Comparison of ENCODE assay signal across 1 cellular context in the genomic region with DNA sequence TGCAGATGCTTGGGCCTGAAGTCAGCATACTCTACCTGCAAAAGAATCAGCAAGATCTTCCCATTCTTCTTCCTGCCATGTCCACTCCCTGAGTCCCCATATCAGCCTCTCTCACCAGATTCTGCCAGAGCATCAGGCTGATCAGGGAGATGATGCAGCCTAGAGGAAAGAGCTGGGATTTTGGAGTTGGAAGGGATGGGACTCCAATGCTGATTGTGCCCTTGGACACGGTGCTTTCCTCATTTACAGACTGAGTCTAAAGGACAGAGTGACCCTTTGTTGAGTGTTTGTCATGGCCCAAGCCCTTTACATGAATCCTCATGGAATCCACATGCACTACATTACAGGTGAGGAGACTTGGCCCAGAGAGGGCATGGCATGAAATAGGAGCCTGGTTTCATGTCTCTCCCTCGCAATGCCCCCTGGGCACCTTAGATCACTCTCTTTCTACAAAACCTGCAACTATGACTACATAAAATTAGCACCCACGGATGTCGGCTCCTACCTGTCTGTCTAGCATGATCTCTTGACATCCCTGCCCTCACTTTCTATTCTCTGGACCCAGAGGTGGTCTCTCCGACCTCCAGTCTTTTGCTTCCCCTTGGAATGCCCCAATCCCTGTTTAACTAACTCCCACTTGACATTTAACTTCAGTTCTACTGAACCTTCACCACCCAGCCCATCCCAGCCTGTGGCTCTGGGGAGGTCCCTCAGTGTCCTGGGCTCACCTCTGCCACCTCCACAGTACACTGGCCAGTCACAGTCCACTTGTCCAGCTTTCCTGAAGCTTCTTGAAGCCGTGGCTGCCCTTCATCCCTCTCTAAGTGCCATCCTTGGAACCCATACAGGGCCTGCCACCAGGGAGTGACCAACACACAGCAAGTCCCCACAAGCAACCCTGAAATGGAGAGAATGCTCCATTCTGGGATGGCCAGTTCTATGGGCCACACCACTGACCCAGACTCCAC.
TF ChIP-seq lines count a peak whose summit lies in the region.

No MANE protein-coding gene starts in this region.

TF ChIP-seq in IMR-90, 13 proteins besides CTCF, POLR2A, EP300 and RAD21 (continued from another document):
- TF ChIP-seq, protein P1, sequence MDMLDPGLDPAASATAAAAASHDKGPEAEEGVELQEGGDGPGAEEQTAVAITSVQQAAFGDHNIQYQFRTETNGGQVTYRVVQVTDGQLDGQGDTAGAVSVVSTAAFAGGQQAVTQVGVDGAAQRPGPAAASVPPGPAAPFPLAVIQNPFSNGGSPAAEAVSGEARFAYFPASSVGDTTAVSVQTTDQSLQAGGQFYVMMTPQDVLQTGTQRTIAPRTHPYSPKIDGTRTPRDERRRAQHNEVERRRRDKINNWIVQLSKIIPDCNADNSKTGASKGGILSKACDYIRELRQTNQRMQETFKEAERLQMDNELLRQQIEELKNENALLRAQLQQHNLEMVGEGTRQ (IDR thresholded peaks at IDR 0.05; ENCODE audit: low read depth, low read length), result no peak
- TF ChIP-seq CHD1 (IDR thresholded peaks at IDR 0.05; ENCODE audit: low read depth, low read length), result no peak
